1 cellular context compared by ENCODE assay signal in the genomic region with DNA sequence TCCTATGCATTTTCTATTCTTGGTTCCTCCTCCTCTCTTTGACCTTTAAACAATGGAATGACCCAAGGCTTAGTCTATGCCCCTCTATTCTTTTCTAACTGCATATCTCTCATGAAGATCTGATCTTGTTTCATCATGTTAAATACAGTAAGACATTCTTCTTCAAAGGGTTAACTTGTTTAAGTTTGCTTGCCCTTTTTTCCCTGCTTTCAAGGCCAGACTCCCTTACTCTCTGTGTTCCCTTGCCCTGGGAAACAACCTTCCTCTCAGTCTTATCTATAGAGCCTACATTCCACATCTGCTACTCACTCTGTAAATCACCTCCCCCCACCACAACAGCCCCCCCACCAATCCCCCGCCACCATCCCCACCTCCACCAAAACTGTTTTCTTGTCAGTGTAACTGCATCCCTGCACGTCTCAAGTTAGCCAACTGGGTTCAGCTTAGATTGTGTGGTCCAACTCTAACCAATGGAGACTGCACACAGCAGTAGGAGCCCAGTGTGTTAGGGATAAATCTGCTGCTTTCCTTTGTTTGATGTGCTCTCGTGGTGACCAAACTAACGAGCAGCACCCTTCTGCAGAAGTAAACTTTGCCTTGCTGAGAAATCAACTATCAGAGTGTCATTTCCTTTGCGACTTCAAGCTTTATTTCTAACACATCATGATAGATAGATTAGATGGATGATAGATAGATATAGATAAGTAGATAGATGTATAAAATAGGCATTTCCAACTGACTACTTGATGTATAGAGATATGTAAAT.
TF ChIP-seq lines count a peak whose summit lies in the region.

No MANE protein-coding gene starts in this region.

TF ChIP-seq in HepG2, 621 proteins besides CTCF, POLR2A, EP300 and RAD21 (continued from another document and continues in another):
- TF ChIP-seq, protein P1, sequence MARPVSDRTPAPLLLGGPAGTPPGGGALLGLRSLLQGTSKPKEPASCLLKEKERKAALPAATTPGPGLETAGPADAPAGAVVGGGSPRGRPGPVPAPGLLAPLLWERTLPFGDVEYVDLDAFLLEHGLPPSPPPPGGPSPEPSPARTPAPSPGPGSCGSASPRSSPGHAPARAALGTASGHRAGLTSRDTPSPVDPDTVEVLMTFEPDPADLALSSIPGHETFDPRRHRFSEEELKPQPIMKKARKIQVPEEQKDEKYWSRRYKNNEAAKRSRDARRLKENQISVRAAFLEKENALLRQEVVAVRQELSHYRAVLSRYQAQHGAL (CRISPR knock-in tag; IDR thresholded peaks at IDR 0.05; ENCODE audit: not compliant biosample characterization): no peak
- no peak for TF ChIP-seq THAP11 (CRISPR knock-in tag; IDR thresholded peaks at IDR 0.05)
- TF ChIP-seq, protein P2, sequence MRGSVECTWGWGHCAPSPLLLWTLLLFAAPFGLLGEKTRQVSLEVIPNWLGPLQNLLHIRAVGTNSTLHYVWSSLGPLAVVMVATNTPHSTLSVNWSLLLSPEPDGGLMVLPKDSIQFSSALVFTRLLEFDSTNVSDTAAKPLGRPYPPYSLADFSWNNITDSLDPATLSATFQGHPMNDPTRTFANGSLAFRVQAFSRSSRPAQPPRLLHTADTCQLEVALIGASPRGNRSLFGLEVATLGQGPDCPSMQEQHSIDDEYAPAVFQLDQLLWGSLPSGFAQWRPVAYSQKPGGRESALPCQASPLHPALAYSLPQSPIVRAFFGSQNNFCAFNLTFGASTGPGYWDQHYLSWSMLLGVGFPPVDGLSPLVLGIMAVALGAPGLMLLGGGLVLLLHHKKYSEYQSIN (CRISPR knock-in tag; IDR thresholded peaks at IDR 0.05; ENCODE audit: borderline replicate concordance): no peak
- TF ChIP-seq, protein P3, sequence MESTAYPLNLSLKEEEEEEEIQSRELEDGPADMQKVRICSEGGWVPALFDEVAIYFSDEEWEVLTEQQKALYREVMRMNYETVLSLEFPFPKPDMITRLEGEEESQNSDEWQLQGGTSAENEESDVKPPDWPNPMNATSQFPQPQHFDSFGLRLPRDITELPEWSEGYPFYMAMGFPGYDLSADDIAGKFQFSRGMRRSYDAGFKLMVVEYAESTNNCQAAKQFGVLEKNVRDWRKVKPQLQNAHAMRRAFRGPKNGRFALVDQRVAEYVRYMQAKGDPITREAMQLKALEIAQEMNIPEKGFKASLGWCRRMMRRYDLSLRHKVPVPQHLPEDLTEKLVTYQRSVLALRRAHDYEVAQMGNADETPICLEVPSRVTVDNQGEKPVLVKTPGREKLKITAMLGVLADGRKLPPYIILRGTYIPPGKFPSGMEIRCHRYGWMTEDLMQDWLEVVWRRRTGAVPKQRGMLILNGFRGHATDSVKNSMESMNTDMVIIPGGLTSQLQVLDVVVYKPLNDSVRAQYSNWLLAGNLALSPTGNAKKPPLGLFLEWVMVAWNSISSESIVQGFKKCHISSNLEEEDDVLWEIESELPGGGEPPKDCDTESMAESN (CRISPR knock-in tag; conservative IDR thresholded peaks at IDR 0.05): no peak
- TF ChIP-seq PHF8 (CRISPR knock-in tag; IDR thresholded peaks at IDR 0.05): no peak
- no peak for TF ChIP-seq RARG (CRISPR knock-in tag; IDR thresholded peaks at IDR 0.05; ENCODE audit: low read depth)
- no peak for TF ChIP-seq FIP1L1 (IDR thresholded peaks at IDR 0.05; ENCODE audit: borderline replicate concordance, insufficient read depth, low read depth, low read length)
- TF ChIP-seq STAG1 (CRISPR knock-in tag; IDR thresholded peaks at IDR 0.05): no peak
- TF ChIP-seq, protein P4, sequence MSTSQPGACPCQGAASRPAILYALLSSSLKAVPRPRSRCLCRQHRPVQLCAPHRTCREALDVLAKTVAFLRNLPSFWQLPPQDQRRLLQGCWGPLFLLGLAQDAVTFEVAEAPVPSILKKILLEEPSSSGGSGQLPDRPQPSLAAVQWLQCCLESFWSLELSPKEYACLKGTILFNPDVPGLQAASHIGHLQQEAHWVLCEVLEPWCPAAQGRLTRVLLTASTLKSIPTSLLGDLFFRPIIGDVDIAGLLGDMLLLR (CRISPR knock-in tag; IDR thresholded peaks at IDR 0.05): no peak
- TF ChIP-seq ZNF672 (CRISPR knock-in tag; IDR thresholded peaks at IDR 0.05): no peak
- TF ChIP-seq, protein P5, sequence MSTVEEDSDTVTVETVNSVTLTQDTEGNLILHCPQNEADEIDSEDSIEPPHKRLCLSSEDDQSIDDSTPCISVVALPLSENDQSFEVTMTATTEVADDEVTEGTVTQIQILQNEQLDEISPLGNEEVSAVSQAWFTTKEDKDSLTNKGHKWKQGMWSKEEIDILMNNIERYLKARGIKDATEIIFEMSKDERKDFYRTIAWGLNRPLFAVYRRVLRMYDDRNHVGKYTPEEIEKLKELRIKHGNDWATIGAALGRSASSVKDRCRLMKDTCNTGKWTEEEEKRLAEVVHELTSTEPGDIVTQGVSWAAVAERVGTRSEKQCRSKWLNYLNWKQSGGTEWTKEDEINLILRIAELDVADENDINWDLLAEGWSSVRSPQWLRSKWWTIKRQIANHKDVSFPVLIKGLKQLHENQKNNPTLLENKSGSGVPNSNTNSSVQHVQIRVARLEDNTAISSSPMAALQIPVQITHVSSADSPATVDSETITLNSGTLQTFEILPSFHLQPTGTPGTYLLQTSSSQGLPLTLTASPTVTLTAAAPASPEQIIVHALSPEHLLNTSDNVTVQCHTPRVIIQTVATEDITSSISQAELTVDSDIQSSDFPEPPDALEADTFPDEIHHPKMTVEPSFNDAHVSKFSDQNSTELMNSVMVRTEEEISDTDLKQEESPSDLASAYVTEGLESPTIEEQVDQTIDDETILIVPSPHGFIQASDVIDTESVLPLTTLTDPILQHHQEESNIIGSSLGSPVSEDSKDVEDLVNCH (CRISPR knock-in tag; IDR thresholded peaks at IDR 0.05): no peak
- no peak for TF ChIP-seq HCFC1 (IDR thresholded peaks at IDR 0.05; ENCODE audit: low read depth, low read length)
- peak; percentile 99 for TF ChIP-seq ZNF562 (CRISPR knock-in tag; IDR thresholded peaks at IDR 0.05; ENCODE audit: borderline replicate concordance)
- TF ChIP-seq, protein P6, sequence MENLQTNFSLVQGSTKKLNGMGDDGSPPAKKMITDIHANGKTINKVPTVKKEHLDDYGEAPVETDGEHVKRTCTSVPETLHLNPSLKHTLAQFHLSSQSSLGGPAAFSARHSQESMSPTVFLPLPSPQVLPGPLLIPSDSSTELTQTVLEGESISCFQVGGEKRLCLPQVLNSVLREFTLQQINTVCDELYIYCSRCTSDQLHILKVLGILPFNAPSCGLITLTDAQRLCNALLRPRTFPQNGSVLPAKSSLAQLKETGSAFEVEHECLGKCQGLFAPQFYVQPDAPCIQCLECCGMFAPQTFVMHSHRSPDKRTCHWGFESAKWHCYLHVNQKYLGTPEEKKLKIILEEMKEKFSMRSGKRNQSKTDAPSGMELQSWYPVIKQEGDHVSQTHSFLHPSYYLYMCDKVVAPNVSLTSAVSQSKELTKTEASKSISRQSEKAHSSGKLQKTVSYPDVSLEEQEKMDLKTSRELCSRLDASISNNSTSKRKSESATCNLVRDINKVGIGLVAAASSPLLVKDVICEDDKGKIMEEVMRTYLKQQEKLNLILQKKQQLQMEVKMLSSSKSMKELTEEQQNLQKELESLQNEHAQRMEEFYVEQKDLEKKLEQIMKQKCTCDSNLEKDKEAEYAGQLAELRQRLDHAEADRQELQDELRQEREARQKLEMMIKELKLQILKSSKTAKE (CRISPR knock-in tag; IDR thresholded peaks at IDR 0.05; ENCODE audit: borderline replicate concordance): no peak
- TF ChIP-seq ZNF720 (CRISPR knock-in tag; IDR thresholded peaks at IDR 0.05): no peak
- TF ChIP-seq GATA4 (IDR thresholded peaks at IDR 0.05; ENCODE audit: borderline replicate concordance, low read depth): peak; percentile 72; the same call in 1 of the 2 replicates
- TF ChIP-seq, protein P7, sequence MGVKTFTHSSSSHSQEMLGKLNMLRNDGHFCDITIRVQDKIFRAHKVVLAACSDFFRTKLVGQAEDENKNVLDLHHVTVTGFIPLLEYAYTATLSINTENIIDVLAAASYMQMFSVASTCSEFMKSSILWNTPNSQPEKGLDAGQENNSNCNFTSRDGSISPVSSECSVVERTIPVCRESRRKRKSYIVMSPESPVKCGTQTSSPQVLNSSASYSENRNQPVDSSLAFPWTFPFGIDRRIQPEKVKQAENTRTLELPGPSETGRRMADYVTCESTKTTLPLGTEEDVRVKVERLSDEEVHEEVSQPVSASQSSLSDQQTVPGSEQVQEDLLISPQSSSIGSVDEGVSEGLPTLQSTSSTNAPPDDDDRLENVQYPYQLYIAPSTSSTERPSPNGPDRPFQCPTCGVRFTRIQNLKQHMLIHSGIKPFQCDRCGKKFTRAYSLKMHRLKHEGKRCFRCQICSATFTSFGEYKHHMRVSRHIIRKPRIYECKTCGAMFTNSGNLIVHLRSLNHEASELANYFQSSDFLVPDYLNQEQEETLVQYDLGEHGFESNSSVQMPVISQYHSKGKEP (CRISPR knock-in tag; IDR thresholded peaks at IDR 0.05): no peak
- TF ChIP-seq, protein P8, sequence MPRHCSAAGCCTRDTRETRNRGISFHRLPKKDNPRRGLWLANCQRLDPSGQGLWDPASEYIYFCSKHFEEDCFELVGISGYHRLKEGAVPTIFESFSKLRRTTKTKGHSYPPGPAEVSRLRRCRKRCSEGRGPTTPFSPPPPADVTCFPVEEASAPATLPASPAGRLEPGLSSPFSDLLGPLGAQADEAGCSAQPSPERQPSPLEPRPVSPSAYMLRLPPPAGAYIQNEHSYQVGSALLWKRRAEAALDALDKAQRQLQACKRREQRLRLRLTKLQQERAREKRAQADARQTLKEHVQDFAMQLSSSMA (CRISPR knock-in tag; IDR thresholded peaks at IDR 0.05): no peak
- TF ChIP-seq, protein P9, sequence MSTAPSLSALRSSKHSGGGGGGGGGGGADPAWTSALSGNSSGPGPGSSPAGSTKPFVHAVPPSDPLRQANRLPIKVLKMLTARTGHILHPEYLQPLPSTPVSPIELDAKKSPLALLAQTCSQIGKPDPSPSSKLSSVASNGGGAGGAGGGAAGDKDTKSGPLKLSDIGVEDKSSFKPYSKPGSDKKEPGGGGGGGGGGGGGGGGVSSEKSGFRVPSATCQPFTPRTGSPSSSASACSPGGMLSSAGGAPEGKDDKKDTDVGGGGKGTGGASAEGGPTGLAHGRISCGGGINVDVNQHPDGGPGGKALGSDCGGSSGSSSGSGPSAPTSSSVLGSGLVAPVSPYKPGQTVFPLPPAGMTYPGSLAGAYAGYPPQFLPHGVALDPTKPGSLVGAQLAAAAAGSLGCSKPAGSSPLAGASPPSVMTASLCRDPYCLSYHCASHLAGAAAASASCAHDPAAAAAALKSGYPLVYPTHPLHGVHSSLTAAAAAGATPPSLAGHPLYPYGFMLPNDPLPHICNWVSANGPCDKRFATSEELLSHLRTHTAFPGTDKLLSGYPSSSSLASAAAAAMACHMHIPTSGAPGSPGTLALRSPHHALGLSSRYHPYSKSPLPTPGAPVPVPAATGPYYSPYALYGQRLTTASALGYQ (CRISPR knock-in tag; IDR thresholded peaks at IDR 0.05): 0 out of 2 replicates have a peak, but pooled peaks have one; percentile 35
- TF ChIP-seq ZNF30 (CRISPR knock-in tag; IDR thresholded peaks at IDR 0.05): no peak
- TF ChIP-seq, protein P10, sequence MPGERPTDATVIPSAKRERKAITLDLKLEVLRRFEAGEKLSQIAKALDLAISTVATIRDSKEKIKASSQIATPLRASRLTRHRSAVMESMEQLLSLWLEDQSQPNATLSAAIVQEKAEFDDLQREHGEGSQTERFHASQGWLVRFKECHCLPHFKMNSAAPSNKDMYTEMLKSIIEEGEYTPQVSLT (CRISPR knock-in tag; IDR thresholded peaks at IDR 0.05; ENCODE audit: borderline replicate concordance, low read depth): no peak
- TF ChIP-seq, protein P11, sequence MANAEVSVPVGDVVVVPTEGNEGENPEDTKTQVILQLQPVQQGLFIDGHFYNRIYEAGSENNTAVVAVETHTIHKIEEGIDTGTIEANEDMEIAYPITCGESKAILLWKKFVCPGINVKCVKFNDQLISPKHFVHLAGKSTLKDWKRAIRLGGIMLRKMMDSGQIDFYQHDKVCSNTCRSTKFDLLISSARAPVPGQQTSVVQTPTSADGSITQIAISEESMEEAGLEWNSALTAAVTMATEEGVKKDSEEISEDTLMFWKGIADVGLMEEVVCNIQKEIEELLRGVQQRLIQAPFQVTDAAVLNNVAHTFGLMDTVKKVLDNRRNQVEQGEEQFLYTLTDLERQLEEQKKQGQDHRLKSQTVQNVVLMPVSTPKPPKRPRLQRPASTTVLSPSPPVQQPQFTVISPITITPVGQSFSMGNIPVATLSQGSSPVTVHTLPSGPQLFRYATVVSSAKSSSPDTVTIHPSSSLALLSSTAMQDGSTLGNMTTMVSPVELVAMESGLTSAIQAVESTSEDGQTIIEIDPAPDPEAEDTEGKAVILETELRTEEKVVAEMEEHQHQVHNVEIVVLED (CRISPR knock-in tag; IDR thresholded peaks at IDR 0.05; ENCODE audit: borderline replicate concordance): no peak
- no peak for TF ChIP-seq ARHGAP35 (CRISPR knock-in tag; IDR thresholded peaks at IDR 0.05; ENCODE audit: borderline replicate concordance)
- no peak for TF ChIP-seq ZNF256 (CRISPR knock-in tag; conservative IDR thresholded peaks at IDR 0.05)
- no peak for TF ChIP-seq ZNF225 (CRISPR knock-in tag; IDR thresholded peaks at IDR 0.05)
- no peak for TF ChIP-seq FOXK1 (CRISPR knock-in tag; IDR thresholded peaks at IDR 0.05; ENCODE audit: borderline replicate concordance, low read depth)
- TF ChIP-seq, protein P12, sequence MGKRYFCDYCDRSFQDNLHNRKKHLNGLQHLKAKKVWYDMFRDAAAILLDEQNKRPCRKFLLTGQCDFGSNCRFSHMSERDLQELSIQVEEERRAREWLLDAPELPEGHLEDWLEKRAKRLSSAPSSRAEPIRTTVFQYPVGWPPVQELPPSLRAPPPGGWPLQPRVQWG (CRISPR knock-in tag; IDR thresholded peaks at IDR 0.05; ENCODE audit: borderline replicate concordance, low read depth): no peak
- no peak for TF ChIP-seq CCAR2 (optimal IDR thresholded peaks at IDR 0.05; ENCODE audit: low read depth, low read length)
- TF ChIP-seq ZNF737 (CRISPR knock-in tag; IDR thresholded peaks at IDR 0.05; ENCODE audit: borderline replicate concordance): no peak
- TF ChIP-seq ZNF329 (CRISPR knock-in tag; IDR thresholded peaks at IDR 0.05; ENCODE audit: low read depth): no peak
- no peak for TF ChIP-seq ZMYM4 (CRISPR knock-in tag; IDR thresholded peaks at IDR 0.05)
- TF ChIP-seq, protein P13, sequence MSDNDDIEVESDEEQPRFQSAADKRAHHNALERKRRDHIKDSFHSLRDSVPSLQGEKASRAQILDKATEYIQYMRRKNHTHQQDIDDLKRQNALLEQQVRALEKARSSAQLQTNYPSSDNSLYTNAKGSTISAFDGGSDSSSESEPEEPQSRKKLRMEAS (IDR thresholded peaks at IDR 0.05): no peak
- TF ChIP-seq, protein P14, sequence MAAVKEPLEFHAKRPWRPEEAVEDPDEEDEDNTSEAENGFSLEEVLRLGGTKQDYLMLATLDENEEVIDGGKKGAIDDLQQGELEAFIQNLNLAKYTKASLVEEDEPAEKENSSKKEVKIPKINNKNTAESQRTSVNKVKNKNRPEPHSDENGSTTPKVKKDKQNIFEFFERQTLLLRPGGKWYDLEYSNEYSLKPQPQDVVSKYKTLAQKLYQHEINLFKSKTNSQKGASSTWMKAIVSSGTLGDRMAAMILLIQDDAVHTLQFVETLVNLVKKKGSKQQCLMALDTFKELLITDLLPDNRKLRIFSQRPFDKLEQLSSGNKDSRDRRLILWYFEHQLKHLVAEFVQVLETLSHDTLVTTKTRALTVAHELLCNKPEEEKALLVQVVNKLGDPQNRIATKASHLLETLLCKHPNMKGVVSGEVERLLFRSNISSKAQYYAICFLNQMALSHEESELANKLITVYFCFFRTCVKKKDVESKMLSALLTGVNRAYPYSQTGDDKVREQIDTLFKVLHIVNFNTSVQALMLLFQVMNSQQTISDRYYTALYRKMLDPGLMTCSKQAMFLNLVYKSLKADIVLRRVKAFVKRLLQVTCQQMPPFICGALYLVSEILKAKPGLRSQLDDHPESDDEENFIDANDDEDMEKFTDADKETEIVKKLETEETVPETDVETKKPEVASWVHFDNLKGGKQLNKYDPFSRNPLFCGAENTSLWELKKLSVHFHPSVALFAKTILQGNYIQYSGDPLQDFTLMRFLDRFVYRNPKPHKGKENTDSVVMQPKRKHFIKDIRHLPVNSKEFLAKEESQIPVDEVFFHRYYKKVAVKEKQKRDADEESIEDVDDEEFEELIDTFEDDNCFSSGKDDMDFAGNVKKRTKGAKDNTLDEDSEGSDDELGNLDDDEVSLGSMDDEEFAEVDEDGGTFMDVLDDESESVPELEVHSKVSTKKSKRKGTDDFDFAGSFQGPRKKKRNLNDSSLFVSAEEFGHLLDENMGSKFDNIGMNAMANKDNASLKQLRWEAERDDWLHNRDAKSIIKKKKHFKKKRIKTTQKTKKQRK (IDR thresholded peaks at IDR 0.05; ENCODE audit: low read length): no peak
